Comparison of ENCODE assay signal across 10 cellular contexts in the genomic region with DNA sequence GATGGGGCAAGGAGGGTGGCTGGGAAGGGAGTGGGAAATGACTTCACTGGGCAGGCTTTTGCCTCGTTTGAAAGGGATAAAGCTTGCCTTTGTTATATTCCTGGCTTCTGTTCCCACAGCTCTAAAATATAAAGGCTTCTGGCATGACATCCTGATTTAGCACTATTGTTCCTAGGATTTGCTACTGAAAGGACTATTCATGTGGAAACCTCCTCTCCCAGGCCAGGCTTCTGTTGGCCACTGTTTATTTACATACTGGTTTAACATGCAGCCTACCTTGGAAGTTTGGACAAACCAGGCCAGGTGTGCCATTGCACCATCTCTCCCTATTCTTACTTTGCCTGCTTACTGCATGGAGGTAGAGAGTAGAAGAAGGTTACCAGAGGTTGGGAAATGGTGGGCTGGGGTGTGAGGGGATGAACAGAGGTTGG. TPM values are rescaled to one million over a fixed set of nuclear protein-coding genes. Genes with fewer than 3 reads are reported as not detected.
DNase-seq lines count a peak whose midpoint lies in the region; FAIRE-seq and TF ChIP-seq lines count a peak whose summit lies in the region.
"Had no signal": no experiment of that assay in that cellular context is flagged by ENCODE, and none has a peak within 500 bp of the region (broad histone marks: within the 10 kb centered on the region; RNA-seq: fewer than 3 reads in every experiment).

No MANE protein-coding gene starts in this region.

- H3K36me3 ChIP-seq in endothelial cell of umbilical vein (ENCODE audit: control insufficient read depth in 2 of 2, extremely low read depth in 1 of 2, insufficient read depth in 2 of 2, low read length in 2 of 2) (no peaks in the 10 kb centered on the region), mesodermal cell (ENCODE audit: control insufficient read depth, insufficient read depth, low read length) (no peaks in the 10 kb centered on the region)

- H3K9me3 ChIP-seq in endothelial cell of umbilical vein (replicated peaks; ENCODE audit: control insufficient read depth, insufficient read depth, low read length) = no peaks in the 10 kb centered on the region
- no peaks in the 10 kb centered on the region for H3K9me3 ChIP-seq in mesodermal cell (ENCODE audit: control insufficient read depth, low read length)

- H4K20me1 ChIP-seq in endothelial cell of umbilical vein (replicated peaks; ENCODE audit: control insufficient read depth, extremely low read depth, insufficient read depth, low read length) = no peaks in the 10 kb centered on the region

- H3K79me2 ChIP-seq in endothelial cell of umbilical vein (ENCODE audit: control insufficient read depth, insufficient read depth, low read length) = no peaks in the 10 kb centered on the region

- no peaks in the 10 kb centered on the region for H3K36me3 Mint-ChIP-seq in activated CD4-positive, alpha-beta T cell treated with anti-CD3 and anti-CD28 coated beads, Interleukin-2, amount 10 ng/mL, durations not matched to agents 24 days and 14 days (ENCODE audit: low read depth)

- dilution Hi-C loops in endothelial cell of umbilical vein (cut with MboI; ENCODE audit: extremely low pct_ligation_motif_present, low sequenced_read_pairs) = no loop called here

- DNase-seq in COLO829 (ENCODE audit: low spot score) = peak; percentile 59
- peak; percentile 68 for DNase-seq in NCI-H345 (lab: John Stamatoyannopoulos, UW)
- peak; percentile 79 for DNase-seq in endothelial cell of umbilical vein (ENCODE audit: low read depth, low spot score)
- no peak for DNase-seq in NCI-H82 (lab: John Stamatoyannopoulos, UW)
- no peak for DNase-seq in AML-193 (lab: John Stamatoyannopoulos, UW)
- no peak for DNase-seq in activated CD4-positive, alpha-beta T cell treated with anti-CD3 and anti-CD28 coated beads, Interleukin-2, amount 10 ng/mL, durations not matched to agents 24 days and 14 days
- DNase-seq in stimulated activated naive CD4-positive, alpha-beta T cell (lab: John Stamatoyannopoulos, UW) = no peak
- DNase-seq: activated naive CD4-positive, alpha-beta T cell treated with anti-CD3 and anti-CD28 coated beads, Interleukin-2, amount 50 U/mL, for 16 hours; stimulated activated CD4-positive, alpha-beta T cell treated with anti-CD3 and anti-CD28 coated beads, Interleukin-4, amount 100 ng/mL, for 4 hours had no signal

- no TSS peak for BruUV-seq in endothelial cell of umbilical vein (replicated peaks; lab: Mats Ljungman, UMichigan)

- H3K27me3 Mint-ChIP-seq in activated CD4-positive, alpha-beta T cell treated with anti-CD3 and anti-CD28 coated beads, Interleukin-2, amount 10 ng/mL, durations not matched to agents 24 days and 14 days = peaks cover 27% of the 10 kb centered on the region

- WGBS in mesodermal cell (ENCODE audit: insufficient coverage in 2 of 2), 2 experiments = 0% methylated on average over 1 of the region's 1 CpG; no CpG with 5 or more reads in 1 of the 2 experiments

- TF ChIP-seq CTCF in endothelial cell of umbilical vein (IDR thresholded peaks at IDR 0.05; ENCODE audit: extremely low read depth in 1 of 2, insufficient read depth in 1 of 2, low read depth in 1 of 2, low read length in 2 of 2) = no peak

- H3K4me1 ChIP-seq in endothelial cell of umbilical vein (ENCODE audit: control insufficient read depth, extremely low read depth, insufficient read depth, low read length) (peaks cover 32% of the 10 kb centered on the region), mesodermal cell (ENCODE audit: control insufficient read depth, insufficient read depth, low read length, poor library complexity, severe bottlenecking) (peaks cover 42% of the 10 kb centered on the region)

- no peak overlapping the region for H3K27ac Mint-ChIP-seq in activated CD4-positive, alpha-beta T cell treated with anti-CD3 and anti-CD28 coated beads, Interleukin-2, amount 10 ng/mL, durations not matched to agents 24 days and 14 days

- no peak for TF ChIP-seq POLR2A in endothelial cell of umbilical vein (IDR thresholded peaks at IDR 0.05; ENCODE audit: low read depth, low read length)

- CTCF ChIA-PET in endothelial cell of umbilical vein (lab: Charles Lee) = interaction anchor here (0.6 to 9.5 kb wide), 5 partner anchors 10 to 837 kb away, joined by 3 to 114 read pairs (median 4); no protein-coding TSS in a partner anchor

- H2AFZ ChIP-seq in endothelial cell of umbilical vein (ENCODE audit: low read depth, low read length) = no peak overlapping the region

- no peaks in the 10 kb centered on the region for H3K9me3 Mint-ChIP-seq in activated CD4-positive, alpha-beta T cell treated with anti-CD3 and anti-CD28 coated beads, Interleukin-2, amount 10 ng/mL, durations not matched to agents 24 days and 14 days

- H3K27me3 ChIP-seq in endothelial cell of umbilical vein (ENCODE audit: control insufficient read depth in 2 of 2, insufficient read depth in 2 of 2, low read length in 2 of 2) = no peaks in the 10 kb centered on the region

- H3K4me2 ChIP-seq in endothelial cell of umbilical vein (ENCODE audit: insufficient read depth, low read length) = no peak overlapping the region

- H3K9ac ChIP-seq in endothelial cell of umbilical vein (replicated peaks; ENCODE audit: extremely low read depth, insufficient read depth, low read length) = no peak overlapping the region

- H3K4me3 ChIP-seq in endothelial cell of umbilical vein (replicated peaks in 1 of 3; ENCODE audit: insufficient read depth in 1 of 3, low read depth in 1 of 3, low read length in 3 of 3) (no peak overlapping the region), mesodermal cell (ENCODE audit: extremely low read depth, insufficient read depth, low read length, poor library complexity, severe bottlenecking) (no peak overlapping the region)

- no peak overlapping the region for H3K4me3 Mint-ChIP-seq in activated CD4-positive, alpha-beta T cell treated with anti-CD3 and anti-CD28 coated beads, Interleukin-2, amount 10 ng/mL, durations not matched to agents 24 days and 14 days

- intact Hi-C loops in endothelial cell of umbilical vein (cut with micrococcal nuclease) = no loop called here
- intact Hi-C loops in activated CD4-positive, alpha-beta T cell treated with anti-CD3 and anti-CD28 coated beads, Interleukin-2, amount 10 ng/mL, durations not matched to agents 24 days and 14 days (cut with micrococcal nuclease) = no loop called here

- FAIRE-seq in endothelial cell of umbilical vein (lab: Jason Lieb, UNC) = no peak

- no peaks in the 10 kb centered on the region for H3K9me1 ChIP-seq in endothelial cell of umbilical vein (replicated peaks; ENCODE audit: control insufficient read depth, extremely low read depth, insufficient read depth, low read length)

- peaks cover 5% of the 10 kb centered on the region for H3K4me1 Mint-ChIP-seq in activated CD4-positive, alpha-beta T cell treated with anti-CD3 and anti-CD28 coated beads, Interleukin-2, amount 10 ng/mL, durations not matched to agents 24 days and 14 days

- POLR2A ChIA-PET in endothelial cell of umbilical vein (lab: Charles Lee) = no interaction called here

- H3K27ac ChIP-seq in endothelial cell of umbilical vein (ENCODE audit: insufficient read depth, low read depth, low read length) (no peak overlapping the region), mesodermal cell (ENCODE audit: low read depth, low read length, severe bottlenecking) (peak overlapping the region; percentile 85)

TF ChIP-seq in endothelial cell of umbilical vein, 7 proteins besides CTCF, POLR2A, EP300 and RAD21:
- no peak for TF ChIP-seq GATA2 (IDR thresholded peaks at IDR 0.05; ENCODE audit: insufficient read depth, insufficient read length, low read depth, low read length)
- no peak for TF ChIP-seq EZH2 (IDR thresholded peaks at IDR 0.05; ENCODE audit: borderline replicate concordance, low read depth, low read length, severe bottlenecking)
- TF ChIP-seq POLR2AphosphoS5 (IDR thresholded peaks at IDR 0.05; ENCODE audit: insufficient read depth, low read depth, low read length) = no peak
- TF ChIP-seq, protein P1, sequence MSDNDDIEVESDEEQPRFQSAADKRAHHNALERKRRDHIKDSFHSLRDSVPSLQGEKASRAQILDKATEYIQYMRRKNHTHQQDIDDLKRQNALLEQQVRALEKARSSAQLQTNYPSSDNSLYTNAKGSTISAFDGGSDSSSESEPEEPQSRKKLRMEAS (IDR thresholded peaks at IDR 0.05; ENCODE audit: insufficient read depth, insufficient read length) = no peak

RNA-seq across cellular contexts. Expression of a gene that starts 2.4 kb away (rescaled TPM):
- total RNA-seq in endothelial cell of umbilical vein = 11.1 and 14.5 TPM in 2 replicates
- 7.6 and 11.4 TPM in 2 replicates for polyA plus RNA-seq in endothelial cell of umbilical vein
- polyA plus RNA-seq in endothelial cell of umbilical vein (2011; cell fraction: cytosol; rRNA removed) = 10.9 and 12.3 TPM in 2 replicates
- polyA plus RNA-seq in endothelial cell of umbilical vein (2011; cell fraction: nucleus; rRNA removed) = 11.8 and 12.1 TPM in 2 replicates
- 11.6 and 15.5 TPM in 2 replicates for polyA plus RNA-seq in endothelial cell of umbilical vein (2012)
- 5.8 and 12.4 TPM in 2 replicates for polyA minus RNA-seq in endothelial cell of umbilical vein
- not detected for polyA minus RNA-seq in endothelial cell of umbilical vein (2011; cell fraction: cytosol; rRNA and poly(A)+ RNA removed)
- 10.3 and 13.6 TPM in 2 replicates for polyA minus RNA-seq in endothelial cell of umbilical vein (2011; cell fraction: nucleus; rRNA and poly(A)+ RNA removed)
- polyA plus RNA-seq in mesodermal cell (2013, experiment 1 of 2) = 50.9 TPM
- 48.9 TPM for polyA plus RNA-seq in mesodermal cell (2013, experiment 2 of 2)
- total RNA-seq in activated CD4-positive, alpha-beta T cell treated with anti-CD3 and anti-CD28 coated beads, Interleukin-2, amount 10 ng/mL, durations not matched to agents 24 days and 14 days = 0.52 and 0.93 TPM in 2 replicates

Comparison
In these comparisons a context has a peak if more than half of its experiments do, and no peak if none do; other contexts are left out.
1. DNase-seq: peak in COLO829 (single experiment), NCI-H345 (single experiment) and endothelial cell of umbilical vein (single experiment); none in NCI-H82 (single experiment), AML-193 (0 of 2), activated CD4-positive, alpha-beta T cell treated with anti-CD3 and anti-CD28 coated beads, Interleukin-2, amount 10 ng/mL, durations not matched to agents 24 days and 14 days (single experiment) and stimulated activated naive CD4-positive, alpha-beta T cell (0 of 6).